Comparison of ENCODE assay signal across 21 cellular contexts in the genomic region with DNA sequence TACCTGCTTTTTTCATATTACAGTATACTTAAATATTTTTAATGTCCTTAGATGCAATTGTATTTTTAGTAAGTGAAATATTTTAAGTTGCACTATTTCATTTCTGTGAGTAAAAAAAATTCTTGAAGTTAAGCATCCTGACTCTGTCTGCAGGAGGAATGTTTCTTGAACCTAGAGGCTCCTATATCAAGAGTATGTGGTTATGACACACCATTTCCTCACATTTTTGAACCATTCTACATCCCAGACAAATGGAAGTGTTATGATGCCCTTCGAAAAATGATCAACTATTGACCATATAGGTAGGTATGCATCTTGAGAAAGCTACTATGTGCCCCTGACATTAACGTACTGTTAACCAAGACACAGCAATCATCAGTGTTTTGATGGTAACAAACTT.
DNase-seq lines count a peak whose midpoint lies in the region; ATAC-seq and TF ChIP-seq lines count a peak whose summit lies in the region.
"Had no signal": no experiment of that assay in that cellular context is flagged by ENCODE, and none has a peak within 500 bp of the region (broad histone marks: within the 10 kb centered on the region; RNA-seq: fewer than 3 reads in every experiment).

No MANE protein-coding gene starts in this region.

- no peak overlapping the region for H3K9ac ChIP-seq in GM23248
- H3K9ac ChIP-seq: BLaER1 had no signal

- no peak overlapping the region for H3K27ac Mint-ChIP-seq in chondrocyte (ENCODE audit: unreplicated experiment)
- H3K27ac Mint-ChIP-seq: CD14-positive monocyte; CD8-positive, alpha-beta T cell; GM23338; HFFc6 had no signal

- no peaks in the 10 kb centered on the region for H3K9me3 Mint-ChIP-seq in chondrocyte (ENCODE audit: low read depth)
- H3K9me3 Mint-ChIP-seq: CD8-positive, alpha-beta T cell; GM23338; HFFc6 had no signal

- no peak overlapping the region for H3K27ac ChIP-seq in GM23248
- H3K27ac ChIP-seq: BLaER1 had no signal

- no peaks in the 10 kb centered on the region for H3K79me2 ChIP-seq in GM23248 (ENCODE audit: insufficient read depth)

- 94 to 95% methylated on average over 2 of the region's 2 CpGs for WGBS in GM23248 (ENCODE audit: low coverage in 1 of 2, low lambda C conversion rate in 2 of 2, missing lambda C conversion rate in 2 of 2), 2 experiments

- DNase-seq in EL (peak; percentile 26), GM23248 (peak; percentile 37), amniotic epithelial cell (ENCODE audit: low read depth) (peak; percentile 60), fibroblast of the aortic adventitia (ENCODE audit: low read depth) (peak; percentile 31), germinal center (ENCODE audit: low spot score) (no peak), chondrocyte (ENCODE audit: low spot score) (no peak)
- DNase-seq: 8988T; Calu3; CD8-positive, alpha-beta T cell; DMS79 treated with DMSO at 0.1 percent for 48 hours; GDM1; H7; HFFc6; KG1 had no signal

- H3K36me3 Mint-ChIP-seq in chondrocyte (ENCODE audit: low read depth): peaks cover 1% of the 10 kb centered on the region
- H3K36me3 Mint-ChIP-seq: CD14-positive monocyte; CD8-positive, alpha-beta T cell had no signal

- H3K4me1 Mint-ChIP-seq in chondrocyte (ENCODE audit: low read depth): peaks cover 40% of the 10 kb centered on the region
- H3K4me1 Mint-ChIP-seq: CD14-positive monocyte had no signal

- H3K9me3 ChIP-seq in GM23248 (ENCODE audit: low read depth): no peaks in the 10 kb centered on the region
- H3K9me3 ChIP-seq: BLaER1 had no signal

- no peak overlapping the region for H3K4me3 ChIP-seq in GM23248
- H3K4me3 ChIP-seq in fibroblast of the aortic adventitia (ENCODE audit: low read depth, low read length): no peak overlapping the region
- H3K4me3 ChIP-seq: BLaER1, GM23338 had no signal

- H3K4me2 ChIP-seq in GM23248 (ENCODE audit: unreplicated experiment): no peak overlapping the region
- H3K4me2 ChIP-seq: BLaER1, GM23338 had no signal

- H3K4me1 ChIP-seq in GM23248 (ENCODE audit: insufficient read depth): peaks cover 5% of the 10 kb centered on the region; the same call in 1 of the 2 replicates
- H3K4me1 ChIP-seq: BLaER1 had no signal

- H3K9me2 ChIP-seq in GM23248 (ENCODE audit: insufficient read depth): no peaks in the 10 kb centered on the region

- no peak overlapping the region for H2AFZ ChIP-seq in GM23248
- H2AFZ ChIP-seq: GM23338 had no signal

- no peak overlapping the region for H3K4me3 Mint-ChIP-seq in chondrocyte (ENCODE audit: unreplicated experiment)
- H3K4me3 Mint-ChIP-seq: CD14-positive monocyte; CD8-positive, alpha-beta T cell; GM23338; HFFc6 had no signal

- no peaks in the 10 kb centered on the region for H3K27me3 Mint-ChIP-seq in chondrocyte (ENCODE audit: low read depth)

- TF ChIP-seq CTCF in fibroblast of the aortic adventitia (IDR thresholded peaks at IDR 0.05; ENCODE audit: insufficient read depth, low read length): no peak
- no peak for TF ChIP-seq CTCF in chondrocyte (IDR thresholded peaks at IDR 0.05)

- H3K36me3 ChIP-seq in GM23248 (ENCODE audit: low read depth): no peaks in the 10 kb centered on the region
- H3K36me3 ChIP-seq: BLaER1 had no signal

- no peaks in the 10 kb centered on the region for H4K20me1 ChIP-seq in GM23248 (ENCODE audit: insufficient read depth)
- H4K20me1 ChIP-seq: BLaER1 had no signal

- ATAC-seq in HG03521 (IDR thresholded peaks at IDR 0.05; ENCODE audit: unreplicated experiment): no peak
- ATAC-seq in GM18909 (IDR thresholded peaks at IDR 0.05; ENCODE audit: poor library complexity, unreplicated experiment): no peak
- ATAC-seq: CD8-positive, alpha-beta T cell; GM23338; HCT116; HepG2 had no signal

- H3K27me3 ChIP-seq in GM23248 (replicated peaks; ENCODE audit: insufficient read depth): no peaks in the 10 kb centered on the region
- H3K27me3 ChIP-seq: BLaER1 had no signal

- no peaks in the 10 kb centered on the region for H3F3A ChIP-seq in GM23248 (ENCODE audit: insufficient read depth)

- in situ Hi-C loops in GM23248 (cut with MboI): no loop called here

Comparison
In these comparisons a context has a peak if more than half of its experiments do, and no peak if none do; other contexts are left out.
1. DNase-seq: peak in EL (single experiment), GM23248 (single experiment), amniotic epithelial cell (single experiment) and fibroblast of the aortic adventitia (single experiment); none in germinal center (single experiment) and chondrocyte (single experiment).